Comparison of ENCODE assay signal across 8 cellular contexts in the genomic region with DNA sequence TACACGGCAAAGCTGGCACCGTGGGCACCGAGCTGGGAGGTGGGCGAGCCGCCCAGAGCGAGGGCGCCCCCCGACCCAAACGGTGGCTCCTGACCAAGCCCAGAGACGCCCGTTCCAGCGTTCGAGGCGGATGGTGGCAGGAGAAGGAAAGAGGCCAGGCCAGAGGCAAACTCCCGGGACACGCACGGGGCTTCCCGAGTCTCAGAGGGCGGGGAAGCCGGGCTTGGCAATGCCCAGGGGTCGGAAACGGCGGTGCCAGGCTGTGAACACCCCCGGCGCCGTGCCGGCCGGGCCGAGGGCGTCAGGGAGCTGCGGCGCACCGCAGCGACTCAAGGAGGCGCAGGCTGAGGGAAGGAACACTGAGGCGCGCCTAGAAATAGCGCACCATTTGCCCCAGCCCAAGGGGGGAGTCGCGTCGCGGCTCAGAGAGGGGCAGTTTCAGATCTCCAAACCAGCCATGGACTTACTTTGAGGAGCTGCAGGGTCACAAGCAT. TPM values are rescaled to one million over a fixed set of nuclear protein-coding genes. Genes with fewer than 3 reads are reported as not detected.
DNase-seq lines count a peak whose midpoint lies in the region; ATAC-seq and TF ChIP-seq lines count a peak whose summit lies in the region.

No MANE protein-coding gene starts in this region.

- no peak overlapping the region for H3K27ac Mint-ChIP-seq in T-helper 17 cell

- 0 to 2% (median 1%) methylated on average over 42 of the region's 42 CpGs for WGBS in ovary, 3 donors

- H3K27me3 ChIP-seq in fibroblast of lung (ENCODE audit: control insufficient read depth, insufficient read depth, low read length) (no peaks in the 10 kb centered on the region), ovary (no peaks in the 10 kb centered on the region)

- peak overlapping the region; percentile 85 for H3K27ac ChIP-seq in fibroblast of lung (ENCODE audit: insufficient read depth, low read length)
- peak overlapping the region in 1 of 2 donors; percentile 10 for H3K27ac ChIP-seq in ovary

- peaks cover 72% of the 10 kb centered on the region for H3K79me2 ChIP-seq in fibroblast of lung (ENCODE audit: control insufficient read depth, insufficient read depth, low read length)

- TF ChIP-seq EP300 in ovary (IDR thresholded peaks at IDR 0.05) = no peak

- no peak for TF ChIP-seq POLR2A in ovary (IDR thresholded peaks at IDR 0.05)

- peak overlapping the region; percentile 96 for H3K9ac ChIP-seq in fibroblast of lung (ENCODE audit: insufficient read depth, low read length)

- intact Hi-C loops in ovary (cut with DNase I) = no loop called here
- intact Hi-C loops in posterior vena cava (cut with DNase I) = loop anchor here in 1 of 2 donors (5.0 kb wide), 1 partner anchor 172 kb away; no protein-coding TSS in a partner anchor

- H2AFZ ChIP-seq in fibroblast of lung (ENCODE audit: low read length) = no peak overlapping the region

- H3K4me3 ChIP-seq in fibroblast of lung (replicated peaks in 1 of 4; ENCODE audit: control extremely low read depth in 1 of 4, insufficient read depth in 1 of 4, low read depth in 3 of 4, low read length in 4 of 4) = peak overlapping the region; percentile 74 to 89 (median 77)
- H3K4me3 ChIP-seq in ovary = peak overlapping the region; percentile 38

- H3K4me2 ChIP-seq in fibroblast of lung (ENCODE audit: extremely low read depth, insufficient read depth, low read length) = no peak overlapping the region

- no peaks in the 10 kb centered on the region for H3K9me3 ChIP-seq in T-helper 17 cell (ENCODE audit: control insufficient read depth, low read length, poor library complexity, severe bottlenecking)
- no peaks in the 10 kb centered on the region for H3K9me3 ChIP-seq in fibroblast of lung (ENCODE audit: control insufficient read depth, insufficient read depth, low read depth, low read length)
- H3K9me3 ChIP-seq in ovary = no peaks in the 10 kb centered on the region

- peaks cover 29% of the 10 kb centered on the region for H3K4me1 Mint-ChIP-seq in T-helper 17 cell

- H3K4me3 Mint-ChIP-seq in T-helper 17 cell = peak overlapping the region; percentile 88

- ATAC-seq in GM18868 (IDR thresholded peaks at IDR 0.05; ENCODE audit: unreplicated experiment) (peak; percentile 47), HG03097 (IDR thresholded peaks at IDR 0.05; ENCODE audit: low FRiP score, unreplicated experiment) (peak; percentile 35), T-helper 17 cell (peak; percentile 79)

- H3K36me3 Mint-ChIP-seq in T-helper 17 cell (ENCODE audit: low read depth) = peaks cover 4% of the 10 kb centered on the region

- H3K36me3 ChIP-seq in fibroblast of lung (ENCODE audit: control insufficient read depth, insufficient read depth, low read length) (no peaks in the 10 kb centered on the region), ovary (no peaks in the 10 kb centered on the region)

- no peaks in the 10 kb centered on the region for H4K20me1 ChIP-seq in fibroblast of lung (ENCODE audit: control insufficient read depth, extremely low read depth, insufficient read depth, low read length)

- DNase-seq in AG20443 (ENCODE audit: low spot score) (peak; percentile 64), T-helper 17 cell (peak; percentile 15 to 22 (median 21)), fibroblast of lung (ENCODE audit: low read depth in 2 of 2) (no peak), ovary (peak in 2 of 5 donors; percentile 12 to 30), NCI-H1048 (lab: John Stamatoyannopoulos, UW) (no peak), posterior vena cava (ENCODE audit: low spot score) (no peak)

- H3K4me1 ChIP-seq in fibroblast of lung (ENCODE audit: control insufficient read depth, extremely low read depth, insufficient read depth, low read length) = peaks cover 22% of the 10 kb centered on the region
- peaks cover 10% of the 10 kb centered on the region for H3K4me1 ChIP-seq in ovary (ENCODE audit: insufficient read depth)

- TF ChIP-seq CTCF in fibroblast of lung (conservative IDR thresholded peaks at IDR 0.05 in 1 of 2, IDR thresholded peaks at IDR 0.05 in 1 of 2; ENCODE audit: low read depth in 1 of 2, low read length in 2 of 2) (peak; percentile 19), ovary (IDR thresholded peaks at IDR 0.05) (peak in 2 of 3 donors; percentile 19 to 34)

- peaks cover 64% of the 10 kb centered on the region for H3K27me3 Mint-ChIP-seq in T-helper 17 cell

RNA-seq across cellular contexts. Expression of gene SPRY4, which starts 0.4 kb away (rescaled TPM):
- total RNA-seq in T-helper 17 cell (under 1 TPM in 1 of 2 donors, not detected in 1; 0.26 TPM), fibroblast of lung (4.5 and 4.9 TPM in 2 replicates), ovary (10 to 100 TPM in 1 of 7 donors, 1 to 10 TPM in 6; 1.9 to 15.9 (median 5.5) TPM), posterior vena cava (10 to 100 TPM; 12.5 to 20.7 TPM)
- polyA plus RNA-seq in fibroblast of lung (6.0 and 13.0 TPM in 2 replicates), ovary (1 to 10 TPM; 2.0 to 8.6 TPM)
- polyA plus RNA-seq in fibroblast of lung (2012) = 8.7 and 16.5 TPM in 2 replicates
- 33.3 and 95.6 TPM in 2 replicates for polyA minus RNA-seq in fibroblast of lung (ENCODE audit: low replicate concordance)

Comparison
In these comparisons a context has a peak if more than half of its experiments do, and no peak if none do; other contexts are left out.
1. DNase-seq: peak in AG20443 (single experiment) and T-helper 17 cell (3 of 3); none in fibroblast of lung (0 of 2), NCI-H1048 (single experiment) and posterior vena cava (single experiment).
2. Peak in every context shown above with its lines, with median percentiles within 50 percentile points of each other: ATAC-seq.